In the genomic region with DNA sequence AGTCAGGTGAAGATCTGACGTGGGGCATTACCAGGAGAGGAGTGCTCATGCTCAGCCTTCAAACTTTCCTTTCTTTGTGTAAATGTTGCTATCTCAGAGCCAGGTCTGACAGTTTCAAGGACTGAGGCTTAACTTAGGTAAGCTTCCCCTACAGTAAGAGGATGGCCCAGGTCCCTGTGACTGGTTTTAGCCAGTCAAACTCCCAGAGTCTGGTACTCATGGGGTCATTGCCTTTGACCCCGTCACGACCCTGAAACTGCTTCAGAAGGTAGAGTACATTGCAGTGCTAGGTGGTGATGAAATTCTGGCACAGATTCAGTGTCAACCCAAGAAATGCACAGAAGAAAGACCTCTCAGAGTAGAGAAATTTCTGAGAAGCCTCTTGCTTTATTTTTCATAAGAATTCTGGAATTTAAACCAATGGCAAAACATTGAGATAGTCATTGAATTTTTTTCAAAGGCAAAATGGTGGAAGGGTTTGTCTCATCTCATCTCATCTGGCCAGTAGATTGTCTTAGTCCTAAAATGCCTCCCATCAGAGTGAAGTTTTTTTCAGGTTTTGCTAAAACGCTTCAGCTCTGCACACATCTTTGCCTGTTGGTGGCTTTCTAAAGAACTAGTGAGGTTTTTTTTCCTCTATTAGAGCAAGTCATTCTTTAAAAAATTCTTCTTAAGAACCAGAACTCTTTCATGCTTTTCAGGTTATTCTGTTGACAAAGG, we compare ENCODE assay signal across 1 cellular context.
TF ChIP-seq lines count a peak whose summit lies in the region.

No MANE protein-coding gene starts in this region.

TF ChIP-seq in IMR-90, 13 proteins besides CTCF, POLR2A, EP300 and RAD21:
- no peak for TF ChIP-seq RFX5 (IDR thresholded peaks at IDR 0.05; ENCODE audit: low read depth, low read length)
- no peak for TF ChIP-seq SMC3 (IDR thresholded peaks at IDR 0.05; ENCODE audit: low read depth, low read length)
- no peak for TF ChIP-seq NFE2L2 (IDR thresholded peaks at IDR 0.05; ENCODE audit: low read depth, low read length)
- TF ChIP-seq CEBPB (IDR thresholded peaks at IDR 0.05; ENCODE audit: low read depth, low read length): no peak
- TF ChIP-seq, protein P1, sequence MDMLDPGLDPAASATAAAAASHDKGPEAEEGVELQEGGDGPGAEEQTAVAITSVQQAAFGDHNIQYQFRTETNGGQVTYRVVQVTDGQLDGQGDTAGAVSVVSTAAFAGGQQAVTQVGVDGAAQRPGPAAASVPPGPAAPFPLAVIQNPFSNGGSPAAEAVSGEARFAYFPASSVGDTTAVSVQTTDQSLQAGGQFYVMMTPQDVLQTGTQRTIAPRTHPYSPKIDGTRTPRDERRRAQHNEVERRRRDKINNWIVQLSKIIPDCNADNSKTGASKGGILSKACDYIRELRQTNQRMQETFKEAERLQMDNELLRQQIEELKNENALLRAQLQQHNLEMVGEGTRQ (IDR thresholded peaks at IDR 0.05; ENCODE audit: low read depth, low read length): no peak
- TF ChIP-seq CHD1 (IDR thresholded peaks at IDR 0.05; ENCODE audit: low read depth, low read length): no peak
- TF ChIP-seq FOS (IDR thresholded peaks at IDR 0.05; ENCODE audit: low read depth, low read length): no peak
- TF ChIP-seq MAZ (IDR thresholded peaks at IDR 0.05; ENCODE audit: borderline replicate concordance, low read depth, low read length): no peak
- TF ChIP-seq, protein P2, sequence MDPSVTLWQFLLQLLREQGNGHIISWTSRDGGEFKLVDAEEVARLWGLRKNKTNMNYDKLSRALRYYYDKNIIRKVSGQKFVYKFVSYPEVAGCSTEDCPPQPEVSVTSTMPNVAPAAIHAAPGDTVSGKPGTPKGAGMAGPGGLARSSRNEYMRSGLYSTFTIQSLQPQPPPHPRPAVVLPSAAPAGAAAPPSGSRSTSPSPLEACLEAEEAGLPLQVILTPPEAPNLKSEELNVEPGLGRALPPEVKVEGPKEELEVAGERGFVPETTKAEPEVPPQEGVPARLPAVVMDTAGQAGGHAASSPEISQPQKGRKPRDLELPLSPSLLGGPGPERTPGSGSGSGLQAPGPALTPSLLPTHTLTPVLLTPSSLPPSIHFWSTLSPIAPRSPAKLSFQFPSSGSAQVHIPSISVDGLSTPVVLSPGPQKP (IDR thresholded peaks at IDR 0.05; ENCODE audit: borderline replicate concordance, low read depth, low read length): no peak
- no peak for TF ChIP-seq RCOR1 (IDR thresholded peaks at IDR 0.05; ENCODE audit: insufficient replicate concordance, low read length)
- TF ChIP-seq MXI1 (IDR thresholded peaks at IDR 0.05; ENCODE audit: borderline replicate concordance, low read depth, low read length): no peak
- no peak for TF ChIP-seq BHLHE40 (IDR thresholded peaks at IDR 0.05; ENCODE audit: low read depth, low read length)
- TF ChIP-seq MAFK (IDR thresholded peaks at IDR 0.05; ENCODE audit: low read depth, low read length): no peak
TF ChIP-seq in IMR-90: peak in this region for 0.
